8 cellular contexts compared by ENCODE assay signal in genomic region chrX:39133971-39134370, GRCh38.
A peak's percentile ranks its signal among the peaks of the same experiment; 100 is the strongest.
DNase-seq lines count a peak whose midpoint lies in the region; ATAC-seq, FAIRE-seq and TF ChIP-seq lines count a peak whose summit lies in the region.

No MANE protein-coding gene starts in this region.

- ATAC-seq in GM21360 (IDR thresholded peaks at IDR 0.05; ENCODE audit: unreplicated experiment), result peak; percentile 62
- ATAC-seq in GM21390 (IDR thresholded peaks at IDR 0.05; ENCODE audit: unreplicated experiment), result no peak

- no peak overlapping the region for H2AFZ ChIP-seq in OCI-LY7 (ENCODE audit: low read length)
- H2AFZ ChIP-seq in keratinocyte (ENCODE audit: control insufficient read depth, low read length), result no peak overlapping the region
- H2AFZ ChIP-seq in PC-9, result no peak overlapping the region

- H3K79me2 ChIP-seq in OCI-LY7 (ENCODE audit: insufficient read depth, low read depth, low read length), result no peaks in the 10 kb centered on the region
- H3K79me2 ChIP-seq in keratinocyte (ENCODE audit: control insufficient read depth, insufficient read depth, low read length), result no peaks in the 10 kb centered on the region
- H3K79me2 ChIP-seq in PC-9 (ENCODE audit: low read depth), result no peaks in the 10 kb centered on the region

- H3K4me2 ChIP-seq in OCI-LY7 (ENCODE audit: low read length), result no peak overlapping the region
- no peak overlapping the region for H3K4me2 ChIP-seq in keratinocyte (ENCODE audit: control insufficient read depth, extremely low read depth, insufficient read depth, low read depth, low read length)
- no peak overlapping the region for H3K4me2 ChIP-seq in PC-9

- no peaks in the 10 kb centered on the region for H3F3A ChIP-seq in PC-9 (ENCODE audit: insufficient read depth, low read depth)

- POLR2A ChIA-PET in OCI-LY7 (lab: Charles Lee) (interaction anchor here (0.5 to 1.6 kb wide), 2 partner anchors 15 to 298 kb away, joined by 3 to 4 read pairs; no protein-coding TSS in a partner anchor), PC-9 (lab: Charles Lee; ENCODE audit: unreplicated experiment) (no interaction called here)

- FAIRE-seq in keratinocyte (lab: Jason Lieb, UNC), result no peak

- intact Hi-C loops in OCI-LY7 (cut with micrococcal nuclease; ENCODE audit: unreplicated experiment) (loop anchor here (1.0 kb wide), 1 partner anchor 18 kb away; no protein-coding TSS in a partner anchor), PC-9 (cut with micrococcal nuclease; ENCODE audit: unreplicated experiment) (no loop called here)

- no TSS peak for BruUV-seq in OCI-LY7 (replicated peaks; lab: Mats Ljungman, UMichigan)
- BruUV-seq in PC-9 (replicated peaks; lab: Mats Ljungman, UMichigan), result no TSS peak

- H3K4me3 ChIP-seq in GM12864 (ENCODE audit: low read depth, low read length) (no peak overlapping the region), OCI-LY7 (ENCODE audit: low read depth, low read length, poor library complexity, severe bottlenecking) (no peak overlapping the region), keratinocyte (ENCODE audit: control insufficient read depth in 2 of 3, extremely low read depth in 1 of 3, insufficient read depth in 2 of 3, low read depth in 1 of 3, low read length in 3 of 3) (no peak overlapping the region), tibial nerve (no peak overlapping the region), PC-9 (no peak overlapping the region)

- H3K9me2 ChIP-seq in OCI-LY7 (ENCODE audit: insufficient read depth, low read length) (no peaks in the 10 kb centered on the region), PC-9 (ENCODE audit: insufficient read depth) (no peaks in the 10 kb centered on the region)

- H3K4me1 ChIP-seq in OCI-LY7 (ENCODE audit: insufficient read depth, low read length, poor library complexity, severe bottlenecking) (no peaks in the 10 kb centered on the region), keratinocyte (ENCODE audit: control insufficient read depth, extremely low read depth, insufficient read depth, low read length) (no peaks in the 10 kb centered on the region), tibial nerve (no peaks in the 10 kb centered on the region), PC-9 (replicated peaks; ENCODE audit: insufficient read depth) (no peaks in the 10 kb centered on the region)

- CTCF ChIA-PET in OCI-LY7 (lab: Charles Lee; ENCODE audit: unreplicated experiment) (no interaction called here), PC-9 (lab: Charles Lee) (no interaction called here)

- H3K9me3 ChIP-seq in OCI-LY7 (ENCODE audit: low read length) (no peaks in the 10 kb centered on the region), keratinocyte (ENCODE audit: control insufficient read depth, low read depth, low read length) (no peaks in the 10 kb centered on the region), tibial nerve (no peaks in the 10 kb centered on the region), PC-9 (ENCODE audit: insufficient read depth, low read depth) (no peaks in the 10 kb centered on the region)

- no peak overlapping the region for H3K27ac ChIP-seq in OCI-LY7 (ENCODE audit: low read depth, low read length, poor library complexity, severe bottlenecking)
- no peak overlapping the region for H3K27ac ChIP-seq in keratinocyte (ENCODE audit: control insufficient read depth, insufficient read depth, low read length)
- no peak overlapping the region for H3K27ac ChIP-seq in tibial nerve
- H3K27ac ChIP-seq in PC-9, result no peak overlapping the region

- no peak for TF ChIP-seq POLR2A in tibial nerve (IDR thresholded peaks at IDR 0.05)

- no peak for DNase-seq in GM12864 (ENCODE audit: low read depth)
- DNase-seq in OCI-LY7 (ENCODE audit: low spot score), result peak; percentile 24
- DNase-seq in keratinocyte (ENCODE audit: low read depth, low spot score), result no peak
- DNase-seq in tibial nerve (ENCODE audit: low spot score in 2 of 2), result no peak
- no peak for DNase-seq in kidney tubule cell (ENCODE audit: low spot score)
- DNase-seq in PC-9, result no peak

- TF ChIP-seq CTCF in GM12864 (IDR thresholded peaks at IDR 0.05; ENCODE audit: low read depth, low read length, missing control alignments), result peak; percentile 56
- peak; percentile 59 for TF ChIP-seq CTCF in OCI-LY7 (conservative IDR thresholded peaks at IDR 0.05; ENCODE audit: low read length)
- peak in 2 of 3 experiments; percentile 30 to 35 for TF ChIP-seq CTCF in keratinocyte (optimal IDR thresholded peaks at IDR 0.05 in 1 of 3, IDR thresholded peaks at IDR 0.05 in 1 of 3, conservative IDR thresholded peaks at IDR 0.05 in 1 of 3; ENCODE audit: extremely low read depth in 1 of 3, insufficient read depth in 2 of 3, low read length in 3 of 3)
- TF ChIP-seq CTCF in tibial nerve (IDR thresholded peaks at IDR 0.05), result no peak
- TF ChIP-seq CTCF in PC-9 (conservative IDR thresholded peaks at IDR 0.05), result no peak

- no peak for TF ChIP-seq EP300 in tibial nerve (IDR thresholded peaks at IDR 0.05)

- dilution Hi-C loops in keratinocyte (cut with MboI; ENCODE audit: extremely low pct_ligation_motif_present, low sequenced_read_pairs), result no loop called here

- H3K9ac ChIP-seq in keratinocyte (ENCODE audit: control insufficient read depth, extremely low read depth, insufficient read depth, low read length), result no peak overlapping the region

- WGBS in tibial nerve, 2 donors, result 32 to 53% methylated on average over 2 of the region's 2 CpGs

- no peaks in the 10 kb centered on the region for H3K9me1 ChIP-seq in keratinocyte (ENCODE audit: control insufficient read depth, extremely low read depth, insufficient read depth, low read length)

- H3K27me3 ChIP-seq in keratinocyte (ENCODE audit: control insufficient read depth, extremely low read depth, insufficient read depth, low read length) (no peaks in the 10 kb centered on the region), tibial nerve (no peaks in the 10 kb centered on the region), PC-9 (ENCODE audit: insufficient read depth, low read depth) (no peaks in the 10 kb centered on the region)

- no peaks in the 10 kb centered on the region for H3K36me3 ChIP-seq in OCI-LY7 (ENCODE audit: insufficient read depth, low read length)
- no peaks in the 10 kb centered on the region for H3K36me3 ChIP-seq in keratinocyte (ENCODE audit: control insufficient read depth in 2 of 2, extremely low read depth in 1 of 2, insufficient read depth in 2 of 2, low read length in 2 of 2)
- no peaks in the 10 kb centered on the region for H3K36me3 ChIP-seq in tibial nerve
- no peaks in the 10 kb centered on the region for H3K36me3 ChIP-seq in PC-9 (ENCODE audit: low read depth)

- no peaks in the 10 kb centered on the region for H4K20me1 ChIP-seq in OCI-LY7 (ENCODE audit: insufficient read depth, low read length)
- no peaks in the 10 kb centered on the region for H4K20me1 ChIP-seq in keratinocyte (ENCODE audit: control insufficient read depth, extremely low read depth, insufficient read depth, low read length)
- no peaks in the 10 kb centered on the region for H4K20me1 ChIP-seq in PC-9 (ENCODE audit: insufficient read depth)

Comparison
In these comparisons a context has a peak if more than half of its experiments do, and no peak if none do; other contexts are left out.
1. CTCF ChIP-seq: peak in GM12864 (single experiment), OCI-LY7 (single experiment) and keratinocyte (2 of 3); none in tibial nerve (0 of 5) and PC-9 (single experiment).